Comparison of ENCODE assay signal across 1 cellular context in genomic region chr10:128499956-128500355, GRCh38.
TF ChIP-seq lines count a peak whose summit lies in the region.

No MANE protein-coding gene starts in this region.

TF ChIP-seq in GM23338, 12 proteins besides CTCF, POLR2A, EP300 and RAD21:
- TF ChIP-seq, protein P1, sequence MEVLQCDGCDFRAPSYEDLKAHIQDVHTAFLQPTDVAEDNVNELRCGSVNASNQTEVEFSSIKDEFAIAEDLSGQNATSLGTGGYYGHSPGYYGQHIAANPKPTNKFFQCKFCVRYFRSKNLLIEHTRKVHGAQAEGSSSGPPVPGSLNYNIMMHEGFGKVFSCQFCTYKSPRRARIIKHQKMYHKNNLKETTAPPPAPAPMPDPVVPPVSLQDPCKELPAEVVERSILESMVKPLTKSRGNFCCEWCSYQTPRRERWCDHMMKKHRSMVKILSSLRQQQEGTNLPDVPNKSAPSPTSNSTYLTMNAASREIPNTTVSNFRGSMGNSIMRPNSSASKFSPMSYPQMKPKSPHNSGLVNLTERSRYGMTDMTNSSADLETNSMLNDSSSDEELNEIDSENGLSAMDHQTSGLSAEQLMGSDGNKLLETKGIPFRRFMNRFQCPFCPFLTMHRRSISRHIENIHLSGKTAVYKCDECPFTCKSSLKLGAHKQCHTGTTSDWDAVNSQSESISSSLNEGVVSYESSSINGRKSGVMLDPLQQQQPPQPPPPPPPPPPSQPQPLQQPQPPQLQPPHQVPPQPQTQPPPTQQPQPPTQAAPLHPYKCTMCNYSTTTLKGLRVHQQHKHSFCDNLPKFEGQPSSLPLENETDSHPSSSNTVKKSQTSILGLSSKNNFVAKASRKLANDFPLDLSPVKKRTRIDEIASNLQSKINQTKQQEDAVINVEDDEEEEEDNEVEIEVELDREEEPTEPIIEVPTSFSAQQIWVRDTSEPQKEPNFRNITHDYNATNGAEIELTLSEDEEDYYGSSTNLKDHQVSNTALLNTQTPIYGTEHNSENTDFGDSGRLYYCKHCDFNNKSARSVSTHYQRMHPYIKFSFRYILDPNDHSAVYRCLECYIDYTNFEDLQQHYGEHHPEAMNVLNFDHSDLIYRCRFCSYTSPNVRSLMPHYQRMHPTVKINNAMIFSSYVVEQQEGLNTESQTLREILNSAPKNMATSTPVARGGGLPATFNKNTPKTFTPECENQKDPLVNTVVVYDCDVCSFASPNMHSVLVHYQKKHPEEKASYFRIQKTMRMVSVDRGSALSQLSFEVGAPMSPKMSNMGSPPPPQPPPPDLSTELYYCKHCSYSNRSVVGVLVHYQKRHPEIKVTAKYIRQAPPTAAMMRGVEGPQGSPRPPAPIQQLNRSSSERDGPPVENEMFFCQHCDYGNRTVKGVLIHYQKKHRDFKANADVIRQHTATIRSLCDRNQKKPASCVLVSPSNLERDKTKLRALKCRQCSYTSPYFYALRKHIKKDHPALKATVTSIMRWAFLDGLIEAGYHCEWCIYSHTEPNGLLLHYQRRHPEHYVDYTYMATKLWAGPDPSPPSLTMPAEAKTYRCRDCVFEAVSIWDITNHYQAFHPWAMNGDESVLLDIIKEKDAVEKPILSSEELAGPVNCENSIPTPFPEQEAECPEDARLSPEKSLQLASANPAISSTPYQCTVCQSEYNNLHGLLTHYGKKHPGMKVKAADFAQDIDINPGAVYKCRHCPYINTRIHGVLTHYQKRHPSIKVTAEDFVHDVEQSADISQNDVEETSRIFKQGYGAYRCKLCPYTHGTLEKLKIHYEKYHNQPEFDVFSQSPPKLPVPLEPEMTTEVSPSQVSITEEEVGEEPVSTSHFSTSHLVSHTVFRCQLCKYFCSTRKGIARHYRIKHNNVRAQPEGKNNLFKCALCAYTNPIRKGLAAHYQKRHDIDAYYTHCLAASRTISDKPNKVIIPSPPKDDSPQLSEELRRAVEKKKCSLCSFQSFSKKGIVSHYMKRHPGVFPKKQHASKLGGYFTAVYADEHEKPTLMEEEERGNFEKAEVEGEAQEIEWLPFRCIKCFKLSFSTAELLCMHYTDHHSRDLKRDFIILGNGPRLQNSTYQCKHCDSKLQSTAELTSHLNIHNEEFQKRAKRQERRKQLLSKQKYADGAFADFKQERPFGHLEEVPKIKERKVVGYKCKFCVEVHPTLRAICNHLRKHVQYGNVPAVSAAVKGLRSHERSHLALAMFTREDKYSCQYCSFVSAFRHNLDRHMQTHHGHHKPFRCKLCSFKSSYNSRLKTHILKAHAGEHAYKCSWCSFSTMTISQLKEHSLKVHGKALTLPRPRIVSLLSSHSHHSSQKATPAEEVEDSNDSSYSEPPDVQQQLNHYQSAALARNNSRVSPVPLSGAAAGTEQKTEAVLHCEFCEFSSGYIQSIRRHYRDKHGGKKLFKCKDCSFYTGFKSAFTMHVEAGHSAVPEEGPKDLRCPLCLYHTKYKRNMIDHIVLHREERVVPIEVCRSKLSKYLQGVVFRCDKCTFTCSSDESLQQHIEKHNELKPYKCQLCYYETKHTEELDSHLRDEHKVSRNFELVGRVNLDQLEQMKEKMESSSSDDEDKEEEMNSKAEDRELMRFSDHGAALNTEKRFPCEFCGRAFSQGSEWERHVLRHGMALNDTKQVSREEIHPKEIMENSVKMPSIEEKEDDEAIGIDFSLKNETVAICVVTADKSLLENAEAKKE (CRISPR knock-in tag; IDR thresholded peaks at IDR 0.05), result no peak
- TF ChIP-seq NANOG (IDR thresholded peaks at IDR 0.05; ENCODE audit: borderline replicate concordance), result no peak
- no peak for TF ChIP-seq JUNB (IDR thresholded peaks at IDR 0.05; ENCODE audit: unreplicated experiment)
- TF ChIP-seq CREB1 (CRISPR knock-in tag; IDR thresholded peaks at IDR 0.05; ENCODE audit: low read depth), result no peak
- TF ChIP-seq ZNF114 (CRISPR knock-in tag; IDR thresholded peaks at IDR 0.05), result no peak
- TF ChIP-seq EZH2 (IDR thresholded peaks at IDR 0.05; ENCODE audit: low read depth, unreplicated experiment), result no peak
